Comparison of ENCODE assay signal across 8 cellular contexts in genomic region chr5:66814146-66814991, GRCh38.
DNase-seq lines count a peak whose midpoint lies in the region; ATAC-seq and TF ChIP-seq lines count a peak whose summit lies in the region.

No MANE protein-coding gene starts in this region.

- peaks cover 7% of the 10 kb centered on the region for H3K4me1 Mint-ChIP-seq in stimulated activated effector memory CD8-positive, alpha-beta T cell treated with anti-CD3 and anti-CD28 coated beads, Interleukin-12 subunit alpha, Interleukin-12 subunit beta, amount 100 ng/mL, for 72 hours

- no peak overlapping the region for H3K4me3 ChIP-seq in AG04450 (ENCODE audit: low read depth, low read length)
- H3K4me3 ChIP-seq in body of pancreas = no peak overlapping the region

- H3K36me3 Mint-ChIP-seq in stimulated activated effector memory CD8-positive, alpha-beta T cell treated with anti-CD3 and anti-CD28 coated beads, Interleukin-12 subunit alpha, Interleukin-12 subunit beta, amount 100 ng/mL, for 72 hours = no peaks in the 10 kb centered on the region

- DNase-seq in AG04450 (ENCODE audit: low read depth, low spot score) = no peak
- peak; percentile 53 for DNase-seq in GM10248 (ENCODE audit: extremely low spot score)
- DNase-seq in RPMI8226 = peak; percentile 70
- DNase-seq in body of pancreas = peak; percentile 33 to 43 (median 39)
- peak in 1 of 2 donors; percentile 26 for DNase-seq in left colon
- peak; percentile 21 to 68 for DNase-seq in stimulated activated effector memory CD8-positive, alpha-beta T cell treated with anti-CD3 and anti-CD28 coated beads, Interleukin-12 subunit alpha, Interleukin-12 subunit beta, amount 100 ng/mL, for 72 hours (ENCODE audit: low spot score in 2 of 2)
- no peak for DNase-seq in T1000 (lab: John Stamatoyannopoulos, UW)

- CTCF ChIA-PET in AG04450 (lab: Charles Lee) (interaction anchor here (0.6 to 7.8 kb wide), 39 partner anchors 9 to 508 kb away, joined by 3 to 210 read pairs (median 3); no protein-coding TSS in a partner anchor), GM10248 (lab: Yijun Ruan, JAX) (interaction anchor here (0.7 to 4.7 kb wide), 13 partner anchors 8 to 508 kb away, joined by 3 to 24 read pairs (median 4); no protein-coding TSS in a partner anchor)

- no peak for TF ChIP-seq POLR2A in body of pancreas (IDR thresholded peaks at IDR 0.05)

- TF ChIP-seq CTCF in AG04450 (IDR thresholded peaks at IDR 0.05; ENCODE audit: low read depth, low read length) (peak; percentile 80), GM10248 (IDR thresholded peaks at IDR 0.05; ENCODE audit: control extremely low read depth, extremely low read depth, low read depth, missing control alignments) (peak; percentile 63), body of pancreas (IDR thresholded peaks at IDR 0.05) (peak; percentile 36 to 77 (median 62))

- H3K4me3 Mint-ChIP-seq in stimulated activated effector memory CD8-positive, alpha-beta T cell treated with anti-CD3 and anti-CD28 coated beads, Interleukin-12 subunit alpha, Interleukin-12 subunit beta, amount 100 ng/mL, for 72 hours = no peak overlapping the region

- peaks cover 4% of the 10 kb centered on the region for H3K4me1 ChIP-seq in body of pancreas

- intact Hi-C loops in body of pancreas (cut with DNase I) = loop anchor here (10.0 kb wide), 1 partner anchor 390 kb away; no protein-coding TSS in a partner anchor
- intact Hi-C loops in left colon (cut with DNase I, micrococcal nuclease) = loop anchor here in 1 of 2 donors (5.0 to 10.0 kb wide), 2 partner anchors 50 to 393 kb away; no protein-coding TSS in a partner anchor

- 30 to 36% methylated on average over 6 of the region's 6 CpGs for WGBS in body of pancreas, 2 donors

- no peaks in the 10 kb centered on the region for H3K9me3 ChIP-seq in AG04450 (ENCODE audit: control insufficient read depth, insufficient read depth, low read length)
- no peaks in the 10 kb centered on the region for H3K9me3 ChIP-seq in body of pancreas

- H3K36me3 ChIP-seq in body of pancreas (replicated peaks in 1 of 2; ENCODE audit: insufficient read depth in 1 of 2, low read depth in 2 of 2) = no peaks in the 10 kb centered on the region

- H3K27ac Mint-ChIP-seq in stimulated activated effector memory CD8-positive, alpha-beta T cell treated with anti-CD3 and anti-CD28 coated beads, Interleukin-12 subunit alpha, Interleukin-12 subunit beta, amount 100 ng/mL, for 72 hours = no peak overlapping the region

- H3K9me3 Mint-ChIP-seq in stimulated activated effector memory CD8-positive, alpha-beta T cell treated with anti-CD3 and anti-CD28 coated beads, Interleukin-12 subunit alpha, Interleukin-12 subunit beta, amount 100 ng/mL, for 72 hours = no peaks in the 10 kb centered on the region

- POLR2A ChIA-PET in AG04450 (lab: Yijun Ruan, JAX) = no interaction called here
- POLR2A ChIA-PET in GM10248 (lab: Yijun Ruan, JAX) = no interaction called here

- H3K27ac ChIP-seq in AG04450 (ENCODE audit: low read depth, low read length) (no peak overlapping the region), body of pancreas (no peak overlapping the region)

- ATAC-seq in HG03378 (IDR thresholded peaks at IDR 0.05; ENCODE audit: unreplicated experiment) (peak; percentile 58), body of pancreas (no peak), left colon (peak; percentile 65)
- peak; percentile 79 for ATAC-seq in stimulated activated effector memory CD8-positive, alpha-beta T cell treated with anti-CD3 and anti-CD28 coated beads, Interleukin-12 subunit alpha, Interleukin-12 subunit beta, amount 100 ng/mL, for 72 hours

- H3K27me3 ChIP-seq in AG04450 (ENCODE audit: control insufficient read depth, insufficient read depth, low read length) = peaks cover 23% of the 10 kb centered on the region
- H3K27me3 ChIP-seq in body of pancreas = no peaks in the 10 kb centered on the region

Comparison
In these comparisons a context has a peak if more than half of its experiments do, and no peak if none do; other contexts are left out.
1. DNase-seq: peak in GM10248 (single experiment), RPMI8226 (single experiment), body of pancreas (4 of 4) and stimulated activated effector memory CD8-positive, alpha-beta T cell treated with anti-CD3 and anti-CD28 coated beads, Interleukin-12 subunit alpha, Interleukin-12 subunit beta, amount 100 ng/mL, for 72 hours (2 of 2); none in AG04450 (single experiment) and T1000 (single experiment).
2. Peak in every context shown above with its lines, with median percentiles within 50 percentile points of each other: CTCF ChIP-seq.